2 cellular contexts compared by ENCODE assay signal in genomic region chr11:92969634-92970347, GRCh38.
TF ChIP-seq lines count a peak whose summit lies in the region.

TSS of gene MTNR1B (plus strand) at chr11:92969651. CDS start at chr11:92969726, 75 bp downstream.

TF ChIP-seq in liver, 16 proteins besides CTCF, POLR2A, EP300 and RAD21 (continued from another document):
- no peak for TF ChIP-seq JUND (IDR thresholded peaks at IDR 0.05)
- no peak for TF ChIP-seq FOXA2 (IDR thresholded peaks at IDR 0.05)
- no peak for TF ChIP-seq RXRA (IDR thresholded peaks at IDR 0.05)
- TF ChIP-seq SP1 (IDR thresholded peaks at IDR 0.05) = no peak
- no peak for TF ChIP-seq FOXA1 (IDR thresholded peaks at IDR 0.05)

TF ChIP-seq in HepG2, 621 proteins besides CTCF, POLR2A, EP300 and RAD21 (continued from another document):
- TF ChIP-seq MTERF4 (CRISPR knock-in tag; IDR thresholded peaks at IDR 0.05) = no peak
- no peak for TF ChIP-seq CERS6 (CRISPR knock-in tag; IDR thresholded peaks at IDR 0.05)
- TF ChIP-seq ZBTB7A (CRISPR knock-in tag; IDR thresholded peaks at IDR 0.05) = no peak
- no peak for TF ChIP-seq FOXO4 (CRISPR knock-in tag; conservative IDR thresholded peaks at IDR 0.05)
- TF ChIP-seq POLR2AphosphoS2 (IDR thresholded peaks at IDR 0.05; ENCODE audit: low read depth, low read length) = no peak
- TF ChIP-seq ZNF232 (CRISPR knock-in tag; IDR thresholded peaks at IDR 0.05; ENCODE audit: borderline replicate concordance) = no peak
- TF ChIP-seq DR1 (CRISPR knock-in tag; IDR thresholded peaks at IDR 0.05) = no peak
- no peak for TF ChIP-seq ZNF549 (CRISPR knock-in tag; IDR thresholded peaks at IDR 0.05)
- no peak for TF ChIP-seq ELK4 (CRISPR knock-in tag; IDR thresholded peaks at IDR 0.05; ENCODE audit: borderline replicate concordance)
- TF ChIP-seq ZNF619 (CRISPR knock-in tag; IDR thresholded peaks at IDR 0.05) = no peak
- TF ChIP-seq KMT2A (CRISPR knock-in tag; IDR thresholded peaks at IDR 0.05) = no peak
- no peak for TF ChIP-seq ZNF567 (CRISPR knock-in tag; IDR thresholded peaks at IDR 0.05; ENCODE audit: borderline replicate concordance)
- no peak for TF ChIP-seq ZNF367 (CRISPR knock-in tag; IDR thresholded peaks at IDR 0.05; ENCODE audit: borderline replicate concordance)
- no peak for TF ChIP-seq GPN1 (CRISPR knock-in tag; IDR thresholded peaks at IDR 0.05; ENCODE audit: borderline replicate concordance)
